1 cellular context compared by ENCODE assay signal in genomic region chr1:232529747-232530146, GRCh38.
TF ChIP-seq lines count a peak whose summit lies in the region.

No MANE protein-coding gene starts in this region.

TF ChIP-seq in HEK293, 187 proteins besides CTCF, POLR2A, EP300 and RAD21 (continued from another document):
- TF ChIP-seq ZNF266 (tag by site-specific recombination; IDR thresholded peaks at IDR 0.05; ENCODE audit: low read depth) = no peak
- no peak for TF ChIP-seq ZNF175 (tag by site-specific recombination; IDR thresholded peaks at IDR 0.05)
- TF ChIP-seq ZNF654 (tag by site-specific recombination; IDR thresholded peaks at IDR 0.05; ENCODE audit: low read depth) = no peak
- no peak for TF ChIP-seq ZNF626 (tag by site-specific recombination; IDR thresholded peaks at IDR 0.05)
- no peak for TF ChIP-seq ZNF560 (tag by site-specific recombination; IDR thresholded peaks at IDR 0.05; ENCODE audit: borderline replicate concordance)
- no peak for TF ChIP-seq ZNF660 (tag by site-specific recombination; IDR thresholded peaks at IDR 0.05)
- no peak for TF ChIP-seq ZNF596 (tag by site-specific recombination; IDR thresholded peaks at IDR 0.05)
- peak; percentile 57; the same call in 1 of the 2 replicates for TF ChIP-seq ZNF184 (tag by site-specific recombination; IDR thresholded peaks at IDR 0.05)
- TF ChIP-seq ZNF366 (tag by site-specific recombination; conservative IDR thresholded peaks at IDR 0.05) = no peak
- TF ChIP-seq ZNF692 (tag by site-specific recombination; IDR thresholded peaks at IDR 0.05) = peak; percentile 78; the same call in 1 of the 2 replicates
- TF ChIP-seq HIC1 (tag by site-specific recombination; IDR thresholded peaks at IDR 0.05) = no peak
- no peak for TF ChIP-seq GLIS1 (tag by site-specific recombination; IDR thresholded peaks at IDR 0.05)
- TF ChIP-seq HOXC10 (CRISPR knock-in tag; IDR thresholded peaks at IDR 0.05) = no peak
- no peak for TF ChIP-seq ZSCAN23 (tag by site-specific recombination; IDR thresholded peaks at IDR 0.05)
- peak; percentile 17; the same call in 1 of the 2 replicates for TF ChIP-seq PRDM1 (tag by site-specific recombination; IDR thresholded peaks at IDR 0.05)
- no peak for TF ChIP-seq EGR2 (tag by site-specific recombination; IDR thresholded peaks at IDR 0.05; ENCODE audit: low read depth)
- TF ChIP-seq ZNF10 (tag by site-specific recombination; IDR thresholded peaks at IDR 0.05) = no peak
- no peak for TF ChIP-seq GLI4 (tag by site-specific recombination; IDR thresholded peaks at IDR 0.05)
- peak; percentile 80 for TF ChIP-seq ZBTB20 (tag by site-specific recombination; IDR thresholded peaks at IDR 0.05)
- TF ChIP-seq ZNF280D (tag by site-specific recombination; IDR thresholded peaks at IDR 0.05) = no peak
- no peak for TF ChIP-seq ZNF664 (tag by site-specific recombination; IDR thresholded peaks at IDR 0.05)
